In genomic region chr16:85274924-85275323, GRCh38 we compare ENCODE assay signal across 8 cellular contexts.
"Had no signal": no experiment of that assay in that cellular context is flagged by ENCODE, and none has a peak within 500 bp of the region (broad histone marks: within the 10 kb centered on the region; RNA-seq: fewer than 3 reads in every experiment).

No MANE protein-coding gene starts in this region.

- H3K9ac ChIP-seq: parathyroid adenoma had no signal

- H2AFZ ChIP-seq: parathyroid adenoma had no signal

- H3K27me3 ChIP-seq: esophagus muscularis mucosa, gastrocnemius medialis, stomach, suprapubic skin, uterus had no signal

- H3K36me3 ChIP-seq: esophagus muscularis mucosa, gastrocnemius medialis, stomach, suprapubic skin, uterus had no signal

- FAIRE-seq: bronchial epithelial cell had no signal

- H3K9me3 ChIP-seq: esophagus muscularis mucosa, gastrocnemius medialis, stomach, suprapubic skin, uterus had no signal

- H3K4me3 ChIP-seq: coronary artery, esophagus muscularis mucosa, gastrocnemius medialis, stomach, suprapubic skin, uterus had no signal

- H3K27ac ChIP-seq: coronary artery, esophagus muscularis mucosa, gastrocnemius medialis, parathyroid adenoma, stomach, suprapubic skin, uterus had no signal

- H3K4me1 ChIP-seq: suprapubic skin, uterus had no signal
